In genomic region chr12:26156201-26156871, GRCh38 we compare ENCODE assay signal across 10 cellular contexts. TPM values are rescaled to one million over a fixed set of nuclear protein-coding genes. Genes with fewer than 3 reads are reported as not detected.
DNase-seq lines count a peak whose midpoint lies in the region; ATAC-seq, FAIRE-seq and TF ChIP-seq lines count a peak whose summit lies in the region.
"Had no signal": no experiment of that assay in that cellular context is flagged by ENCODE, and none has a peak within 500 bp of the region (broad histone marks: within the 10 kb centered on the region; RNA-seq: fewer than 3 reads in every experiment).

No MANE protein-coding gene starts in this region.

- DNase-seq in GM06990 (ENCODE audit: extremely low read depth, insufficient read length) (peak; percentile 86), RCC 7860 (ENCODE audit: low spot score) (peak; percentile 80), NCI-H345 treated with DMSO at 0.1 percent for 48 hours (lab: John Stamatoyannopoulos, UW; ENCODE audit: unreplicated experiment) (no peak), WTC11 (ENCODE audit: low spot score) (no peak), tibial artery (no peak), DMS 273 (lab: John Stamatoyannopoulos, UW; ENCODE audit: unreplicated experiment) (no peak)

- CTCF ChIA-PET in WTC11 (lab: Charles Lee): interaction anchor here (0.9 kb wide), 1 partner anchor 37 kb away, joined by 3 read pairs; no protein-coding TSS in a partner anchor

- peak; percentile 79 for ATAC-seq in GM19397 (IDR thresholded peaks at IDR 0.05; ENCODE audit: unreplicated experiment)
- peak; percentile 82 for ATAC-seq in HG03095 (IDR thresholded peaks at IDR 0.05; ENCODE audit: unreplicated experiment)
- ATAC-seq in WTC11: no peak

- peaks cover 41% of the 10 kb centered on the region for H3K4me1 Mint-ChIP-seq in WTC11
- H3K4me1 Mint-ChIP-seq: central memory CD8-positive, alpha-beta T cell had no signal

- POLR2A ChIA-PET in WTC11 (lab: Charles Lee): no interaction called here

- H3K9me3 Mint-ChIP-seq in WTC11: peaks cover 2% of the 10 kb centered on the region; the same call in 1 of the 2 replicates
- H3K9me3 Mint-ChIP-seq: central memory CD8-positive, alpha-beta T cell had no signal

- H3K9me3 ChIP-seq in tibial artery: no peaks in the 10 kb centered on the region

- intact Hi-C loops in tibial artery (cut with DNase I; ENCODE audit: low total_unique reads): no loop called here

- H3K4me3 ChIP-seq in GM06990 (replicated peaks; ENCODE audit: low read depth, low read length) (0 out of 2 replicates have a peak overlapping the region, but pooled peaks have one; percentile 1), tibial artery (no peak overlapping the region)

- peaks cover 0 to 22% (median 17%) of the 10 kb centered on the region in 4 donors for H3K4me1 ChIP-seq in tibial artery

- no peaks in the 10 kb centered on the region; the same call in 1 of the 2 replicates for H3K27me3 Mint-ChIP-seq in WTC11 (ENCODE audit: low read depth)

- H3K27me3 ChIP-seq in GM06990 (replicated peaks; ENCODE audit: control insufficient read depth, insufficient read depth, low read length) (no peaks in the 10 kb centered on the region), tibial artery (no peaks in the 10 kb centered on the region)

- TF ChIP-seq CTCF in GM06990 (IDR thresholded peaks at IDR 0.05; ENCODE audit: insufficient read depth, low read length, poor library complexity, severe bottlenecking) (no peak), WTC11 (IDR thresholded peaks at IDR 0.05) (no peak), tibial artery (IDR thresholded peaks at IDR 0.05) (no peak)

- no peaks in the 10 kb centered on the region for H3K36me3 Mint-ChIP-seq in WTC11

- no peak overlapping the region for H3K27ac Mint-ChIP-seq in WTC11

- H3K36me3 ChIP-seq in GM06990 (ENCODE audit: control insufficient read depth, insufficient read depth, low read length) (no peaks in the 10 kb centered on the region), tibial artery (no peaks in the 10 kb centered on the region)

- peak; percentile 20 for FAIRE-seq in RCC 7860 (lab: Jason Lieb, UNC)

- H3K4me3 Mint-ChIP-seq in WTC11: no peak overlapping the region
- H3K4me3 Mint-ChIP-seq: central memory CD8-positive, alpha-beta T cell had no signal

- H3K27ac ChIP-seq in tibial artery: no peak overlapping the region
- H3K27ac ChIP-seq: KMS-11 had no signal

TF ChIP-seq in WTC11, 78 proteins besides CTCF, POLR2A, EP300 and RAD21:
- no peak for TF ChIP-seq OVOL2 (CRISPR knock-in tag; IDR thresholded peaks at IDR 0.05; ENCODE audit: borderline replicate concordance)
- TF ChIP-seq ETV6 (CRISPR knock-in tag; IDR thresholded peaks at IDR 0.05): no peak
- TF ChIP-seq FOXK1 (CRISPR knock-in tag; IDR thresholded peaks at IDR 0.05): no peak

RNA-seq across cellular contexts. Expression of gene BHLHE41, which starts 31.5 kb away (rescaled TPM):
- total RNA-seq in WTC11 (2021): 5.9 to 7.6 TPM (median 6.7 TPM) in 3 replicates

RNA-seq across cellular contexts. Expression of gene SSPN, which starts 39.0 kb away (rescaled TPM):
- 1.8 to 2.5 TPM (median 1.9 TPM) in 3 replicates for total RNA-seq in WTC11 (2021)

Comparison
In these comparisons a context has a peak if more than half of its experiments do, and no peak if none do; other contexts are left out.
1. DNase-seq: peak in GM06990 (single experiment) and RCC 7860 (single experiment); none in NCI-H345 treated with DMSO at 0.1 percent for 48 hours (single experiment), WTC11 (single experiment), tibial artery (0 of 2) and DMS 273 (single experiment).